In genomic region chr11:120331301-120331966, GRCh38 we compare ENCODE assay signal across 10 cellular contexts. TPM values are rescaled to one million over a fixed set of nuclear protein-coding genes. Genes with fewer than 3 reads are reported as not detected.
DNase-seq lines count a peak whose midpoint lies in the region; ATAC-seq and TF ChIP-seq lines count a peak whose summit lies in the region.
"Had no signal": no experiment of that assay in that cellular context is flagged by ENCODE, and none has a peak within 500 bp of the region (broad histone marks: within the 10 kb centered on the region; RNA-seq: fewer than 3 reads in every experiment).

No MANE protein-coding gene starts in this region.

- intact Hi-C loops in Right ventricle myocardium inferior (cut with DNase I) = loop anchor here (10.0 kb wide), 1 partner anchor 623 kb away; no protein-coding TSS in a partner anchor
- intact Hi-C loops in cardiac septum (cut with DNase I) = no loop called here
- intact Hi-C loops in left ventricle myocardium superior (cut with micrococcal nuclease) = no loop called here

- TF ChIP-seq POLR2A in GM18505 (IDR thresholded peaks at IDR 0.05; ENCODE audit: borderline replicate concordance, extremely low read depth, insufficient read depth, insufficient read length) = no peak

- peaks cover 9% of the 10 kb centered on the region for H3K36me3 Mint-ChIP-seq in type B pancreatic cell

- no peaks in the 10 kb centered on the region for H3K9me3 Mint-ChIP-seq in type B pancreatic cell

- DNase-seq in Right ventricle myocardium inferior (ENCODE audit: missing footprints) (no peak), cardiac septum (ENCODE audit: low spot score) (no peak), astrocyte of the hippocampus (ENCODE audit: low read depth, low spot score) (peak; percentile 86), left ventricle myocardium superior (no peak), type B pancreatic cell (ENCODE audit: extremely low spot score, unreplicated experiment) (no peak), NCI-H1417 treated with DMSO at 0.1 percent for 48 hours (lab: John Stamatoyannopoulos, UW) (no peak)
- DNase-seq: activated CD8-positive, alpha-beta memory T cell treated with anti-CD3 and anti-CD28 coated beads, Interleukin-2, amount 50 U/mL, for 48 hours; lower lobe of right lung had no signal

- H3K4me1 Mint-ChIP-seq in type B pancreatic cell (ENCODE audit: unreplicated experiment) = peaks cover 15% of the 10 kb centered on the region

- no peak for TF ChIP-seq CTCF in type B pancreatic cell (conservative IDR thresholded peaks at IDR 0.05)

- no peak overlapping the region for H3K4me3 Mint-ChIP-seq in type B pancreatic cell

- ATAC-seq in Right ventricle myocardium inferior (peak; percentile 26), left ventricle myocardium superior (peak; percentile 29), GM18505 (IDR thresholded peaks at IDR 0.05; ENCODE audit: unreplicated experiment) (no peak), HG02970 (IDR thresholded peaks at IDR 0.05; ENCODE audit: low FRiP score, unreplicated experiment) (no peak)
- ATAC-seq: lower lobe of right lung had no signal

- no peaks in the 10 kb centered on the region for H3K27me3 Mint-ChIP-seq in type B pancreatic cell

- no peak overlapping the region for H3K27ac Mint-ChIP-seq in type B pancreatic cell

RNA-seq across cellular contexts. Expression of gene ARHGEF12, which starts 4.8 kb away (rescaled TPM):
- total RNA-seq in Right ventricle myocardium inferior (81.7 TPM), cardiac septum (138 TPM), left ventricle myocardium superior (92.5 TPM), type B pancreatic cell (ENCODE audit: low replicate concordance) (73.8 and 85.7 TPM in 2 replicates)

RNA-seq across cellular contexts. Expression of gene TLCD5, which starts 6.3 kb away (rescaled TPM):
- 8.4 TPM for total RNA-seq in Right ventricle myocardium inferior
- total RNA-seq in cardiac septum = 16.6 TPM
- 9.1 TPM for total RNA-seq in left ventricle myocardium superior
- 3.3 and 11.6 TPM in 2 replicates for total RNA-seq in type B pancreatic cell (ENCODE audit: low replicate concordance)

Comparison
In these comparisons a context has a peak if more than half of its experiments do, and no peak if none do; other contexts are left out.
1. ATAC-seq: peak in Right ventricle myocardium inferior (single experiment) and left ventricle myocardium superior (single experiment); none in GM18505 (single experiment) and HG02970 (single experiment).